Comparison of ENCODE assay signal across 8 cellular contexts in genomic region chr10:78029294-78030226, GRCh38. TPM values are rescaled to one million over a fixed set of nuclear protein-coding genes. Genes with fewer than 3 reads are reported as not detected.
DNase-seq lines count a peak whose midpoint lies in the region; TF ChIP-seq lines count a peak whose summit lies in the region.

TSS of gene POLR3A (minus strand) at chr10:78029515. CDS start at chr10:78029407, 108 bp downstream.

- H4K91ac ChIP-seq in neuronal stem cell (ENCODE audit: low read depth, low read length, poor library complexity): no peak within 1 kb of the TSS

- H2BK120ac ChIP-seq in neuronal stem cell (ENCODE audit: low read depth, low read length): no peak within 1 kb of the TSS

- no CpG with 5 or more reads among the region's 35 CpGs for whole genome bisulfite sequencing in neuronal stem cell (ENCODE audit: extremely low coverage in 2 of 2, insufficient read length in 2 of 2, insufficient replicate concordance in 1 of 2), 2 donors

- H2BK12ac ChIP-seq in neuronal stem cell (ENCODE audit: low read length): no peak within 1 kb of the TSS

- peaks cover 15% of the 10 kb centered on the region for H3F3A ChIP-seq in MM.1S (ENCODE audit: insufficient read depth, low read length)

- no peaks in the 10 kb centered on the region for H3K9me2 ChIP-seq in MM.1S (replicated peaks; ENCODE audit: insufficient read depth, low read length)

- peak within 1 kb of the TSS; percentile 76 for H3K23ac ChIP-seq in neuronal stem cell (ENCODE audit: low read depth, low read length, poor library complexity)

- H2AFZ ChIP-seq in MM.1S (ENCODE audit: low read length) (peak within 1 kb of the TSS; percentile 92), neuronal stem cell (ENCODE audit: low read length) (peak within 1 kb of the TSS; percentile 93)

- peak within 1 kb of the TSS; percentile 90 for H3K18ac ChIP-seq in neuronal stem cell (ENCODE audit: low read length)

- H4K20me1 ChIP-seq in MM.1S (ENCODE audit: insufficient read depth, low read length): no peaks in the 10 kb centered on the region

- H3K4me3 ChIP-seq in HAP-1 (peak within 1 kb of the TSS; percentile 98), MM.1S (ENCODE audit: low read length) (peak within 1 kb of the TSS; percentile 94), neuronal stem cell (ENCODE audit: low read length in 2 of 2) (peak within 1 kb of the TSS; percentile 94)

- no peaks in the 10 kb centered on the region for H3K27me3 ChIP-seq in HAP-1 (ENCODE audit: low read depth)
- no peaks in the 10 kb centered on the region for H3K27me3 ChIP-seq in MM.1S (replicated peaks; ENCODE audit: insufficient read depth, low read length)
- no peaks in the 10 kb centered on the region for H3K27me3 ChIP-seq in neuronal stem cell (ENCODE audit: control insufficient read depth in 3 of 3, insufficient read depth in 3 of 3, low read depth in 1 of 3, low read length in 3 of 3)

- H3K79me2 ChIP-seq in MM.1S (ENCODE audit: low read length): peaks cover 39% of the 10 kb centered on the region

- peak within 1 kb of the TSS; percentile 63 for H3K4me2 ChIP-seq in MM.1S (ENCODE audit: low read depth, low read length)
- H3K4me2 ChIP-seq in neuronal stem cell (ENCODE audit: insufficient read depth, low read length, poor library complexity, severe bottlenecking): peak within 1 kb of the TSS; percentile 98

- TF ChIP-seq CTCF in MM.1S (IDR thresholded peaks at IDR 0.05; ENCODE audit: low read length) (peak; percentile 82), subcutaneous adipose tissue (IDR thresholded peaks at IDR 0.05; ENCODE audit: low read depth) (no peak)

- H3K79me1 ChIP-seq in neuronal stem cell (ENCODE audit: low read depth, low read length): peaks cover 6% of the 10 kb centered on the region

- DNase-seq in GDM1 (lab: John Stamatoyannopoulos, UW): peak; percentile 92
- DNase-seq in HAP-1 (ENCODE audit: low spot score in 2 of 2): peak; percentile 85 to 95
- DNase-seq in MM.1S: peak; percentile 97
- DNase-seq in SIG-M5 treated with dmso at 0.1 percent for 504 hours (lab: John Stamatoyannopoulos, UW; ENCODE audit: unreplicated experiment): peak; percentile 91
- DNase-seq in activated gamma-delta T cell treated with anti-CD3 and anti-CD28 coated beads, Interleukin-2, amount 50 U/mL, for 16 hours (ENCODE audit: low read depth): peak; percentile 86
- peak; percentile 92 for DNase-seq in foreskin melanocyte
- peak; percentile 90 for DNase-seq in neuronal stem cell (ENCODE audit: low spot score)

- H3K9ac ChIP-seq in MM.1S (ENCODE audit: low read length): peak within 1 kb of the TSS; percentile 89
- H3K9ac ChIP-seq in neuronal stem cell (ENCODE audit: low read depth, low read length, poor library complexity): peak within 1 kb of the TSS; percentile 92

- in situ Hi-C loops in HAP-1 (cut with MboI; ENCODE audit: low sequenced_read_pairs): loop anchor here (25.0 kb wide), 1 partner anchor 1058 kb away; no protein-coding TSS in a partner anchor

- H3K14ac ChIP-seq in neuronal stem cell (ENCODE audit: low read length): no peak within 1 kb of the TSS

- H4K8ac ChIP-seq in neuronal stem cell (ENCODE audit: low read depth, low read length): no peak within 1 kb of the TSS

- peaks cover 12% of the 10 kb centered on the region for H3K4me1 ChIP-seq in HAP-1
- peaks cover 8% of the 10 kb centered on the region; the same call in 1 of the 2 replicates for H3K4me1 ChIP-seq in MM.1S (ENCODE audit: low read length)
- peaks cover 0 to 3% of the 10 kb centered on the region in 2 donors for H3K4me1 ChIP-seq in neuronal stem cell (ENCODE audit: control insufficient read depth in 2 of 2, insufficient read depth in 1 of 2, low read depth in 1 of 2, low read length in 2 of 2)

- no peak within 1 kb of the TSS for H2AK5ac ChIP-seq in neuronal stem cell (ENCODE audit: low read depth, low read length)

- H3K27ac ChIP-seq in MM.1S (ENCODE audit: low read length): peak within 1 kb of the TSS; percentile 43; the same call in 1 of the 2 replicates
- no peak within 1 kb of the TSS for H3K27ac ChIP-seq in neuronal stem cell (replicated peaks; ENCODE audit: low read length)

- no peak within 1 kb of the TSS for H3K4ac ChIP-seq in neuronal stem cell (ENCODE audit: low read length)

- no peak within 1 kb of the TSS for H2BK15ac ChIP-seq in neuronal stem cell (ENCODE audit: low read length)

- no peak within 1 kb of the TSS for H2BK5ac ChIP-seq in neuronal stem cell (ENCODE audit: low read length)

- H3K36me3 ChIP-seq in HAP-1 (replicated peaks) (peaks cover 29% of the 10 kb centered on the region), MM.1S (replicated peaks; ENCODE audit: insufficient read depth, low read length) (peaks cover 9% of the 10 kb centered on the region), neuronal stem cell (replicated peaks in 1 of 2; ENCODE audit: control insufficient read depth in 2 of 2, insufficient read depth in 2 of 2, low read length in 2 of 2) (peaks cover 10 to 27% of the 10 kb centered on the region in 2 donors)

- H3K9me3 ChIP-seq in HAP-1: peaks cover 2% of the 10 kb centered on the region; the same call in 1 of the 2 replicates
- no peaks in the 10 kb centered on the region for H3K9me3 ChIP-seq in MM.1S (replicated peaks; ENCODE audit: insufficient read depth, low read length)
- H3K9me3 ChIP-seq in neuronal stem cell (replicated peaks in 1 of 2; ENCODE audit: control insufficient read depth in 2 of 2, insufficient read depth in 1 of 2, low read depth in 1 of 2, low read length in 2 of 2): no peaks in the 10 kb centered on the region

RNA-seq across cellular contexts. Expression of gene POLR3A, which starts in this region (rescaled TPM):
- polyA plus RNA-seq in neuronal stem cell (2013, experiment 1 of 2): 9.1 TPM
- 9.1 TPM for polyA plus RNA-seq in neuronal stem cell (2013, experiment 2 of 2)
- 10 to 100 TPM in 3 of 4 donors, 1 to 10 TPM in 1; 9.9 to 14.3 (median 12.0) TPM for total RNA-seq in subcutaneous adipose tissue
